Comparison of ENCODE assay signal across 8 cellular contexts in genomic region chr11:116993599-116993998, GRCh38.
DNase-seq lines count a peak whose midpoint lies in the region; ATAC-seq and TF ChIP-seq lines count a peak whose summit lies in the region.

No MANE protein-coding gene starts in this region.

- peak; percentile 63 for ATAC-seq in activated CD4-positive, alpha-beta T cell treated with anti-CD3 and anti-CD28 coated beads for 36 hours
- ATAC-seq in WTC11, result peak; percentile 51
- peak; percentile 61 for ATAC-seq in stimulated activated effector memory CD8-positive, alpha-beta T cell treated with anti-CD3 and anti-CD28 coated beads, Interleukin-12 subunit alpha, Interleukin-12 subunit beta, amount 100 ng/mL, for 72 hours
- ATAC-seq in GM21367 (IDR thresholded peaks at IDR 0.05; ENCODE audit: unreplicated experiment), result no peak
- no peak for ATAC-seq in HG03432 (IDR thresholded peaks at IDR 0.05; ENCODE audit: unreplicated experiment)

- peaks cover 61% of the 10 kb centered on the region for H3K4me1 Mint-ChIP-seq in activated CD4-positive, alpha-beta T cell treated with anti-CD3 and anti-CD28 coated beads for 36 hours
- peaks cover 47% of the 10 kb centered on the region for H3K4me1 Mint-ChIP-seq in WTC11
- peaks cover 69% of the 10 kb centered on the region for H3K4me1 Mint-ChIP-seq in stimulated activated effector memory CD8-positive, alpha-beta T cell treated with anti-CD3 and anti-CD28 coated beads, Interleukin-12 subunit alpha, Interleukin-12 subunit beta, amount 100 ng/mL, for 72 hours

- no peaks in the 10 kb centered on the region for H3K9me3 Mint-ChIP-seq in activated CD4-positive, alpha-beta T cell treated with anti-CD3 and anti-CD28 coated beads for 36 hours (ENCODE audit: low read depth)
- H3K9me3 Mint-ChIP-seq in WTC11, result no peaks in the 10 kb centered on the region
- no peaks in the 10 kb centered on the region for H3K9me3 Mint-ChIP-seq in stimulated activated effector memory CD8-positive, alpha-beta T cell treated with anti-CD3 and anti-CD28 coated beads, Interleukin-12 subunit alpha, Interleukin-12 subunit beta, amount 100 ng/mL, for 72 hours

- DNase-seq in activated CD4-positive, alpha-beta T cell treated with anti-CD3 and anti-CD28 coated beads for 36 hours, result peak; percentile 25
- no peak for DNase-seq in activated CD4-positive, alpha-beta T cell treated with anti-CD3 and anti-CD28 coated beads, Interleukin-2, amount 50 U/mL, for 4 hours
- no peak for DNase-seq in WTC11 (ENCODE audit: low spot score)
- DNase-seq in fibroblast of pulmonary artery (ENCODE audit: low read depth), result peak; percentile 64
- DNase-seq in stimulated activated effector memory CD8-positive, alpha-beta T cell treated with anti-CD3 and anti-CD28 coated beads, Interleukin-12 subunit alpha, Interleukin-12 subunit beta, amount 100 ng/mL, for 72 hours (ENCODE audit: low spot score in 2 of 2), result no peak
- DNase-seq in stimulated activated CD4-positive, alpha-beta T cell treated with anti-CD3 and anti-CD28 coated beads, Interleukin-2, amount 100 ng/mL, for 24 hours, result no peak

- intact Hi-C loops in activated CD4-positive, alpha-beta T cell treated with anti-CD3 and anti-CD28 coated beads for 36 hours (cut with DNase I, micrococcal nuclease), result no loop called here

- CTCF ChIA-PET in activated CD4-positive, alpha-beta T cell treated with anti-CD3 and anti-CD28 coated beads for 36 hours (lab: Charles Lee), result interaction anchor here (0.7 to 2.7 kb wide), 5 partner anchors 10 to 112 kb away, joined by 3 to 9 read pairs (median 4); no protein-coding TSS in a partner anchor
- CTCF ChIA-PET in WTC11 (lab: Charles Lee), result interaction anchor here (0.6 to 1.4 kb wide), 3 partner anchors 23 to 416 kb away, joined by 3 to 4 read pairs (median 3); no protein-coding TSS in a partner anchor

- TF ChIP-seq CTCF in WTC11 (IDR thresholded peaks at IDR 0.05), result no peak
- no peak for TF ChIP-seq CTCF in fibroblast of pulmonary artery (IDR thresholded peaks at IDR 0.05; ENCODE audit: low read length, missing control alignments)

- peak overlapping the region; percentile 56 for H3K27ac Mint-ChIP-seq in activated CD4-positive, alpha-beta T cell treated with anti-CD3 and anti-CD28 coated beads for 36 hours
- peak overlapping the region; percentile 67 for H3K27ac Mint-ChIP-seq in WTC11
- H3K27ac Mint-ChIP-seq in stimulated activated effector memory CD8-positive, alpha-beta T cell treated with anti-CD3 and anti-CD28 coated beads, Interleukin-12 subunit alpha, Interleukin-12 subunit beta, amount 100 ng/mL, for 72 hours, result peak overlapping the region; percentile 78

- no peak overlapping the region for H3K4me3 Mint-ChIP-seq in activated CD4-positive, alpha-beta T cell treated with anti-CD3 and anti-CD28 coated beads for 36 hours
- no peak overlapping the region for H3K4me3 Mint-ChIP-seq in WTC11
- H3K4me3 Mint-ChIP-seq in stimulated activated effector memory CD8-positive, alpha-beta T cell treated with anti-CD3 and anti-CD28 coated beads, Interleukin-12 subunit alpha, Interleukin-12 subunit beta, amount 100 ng/mL, for 72 hours, result peak overlapping the region; percentile 13

- H3K4me3 ChIP-seq in fibroblast of pulmonary artery (replicated peaks; ENCODE audit: low read depth, low read length), result no peak overlapping the region

- H3K27me3 Mint-ChIP-seq in activated CD4-positive, alpha-beta T cell treated with anti-CD3 and anti-CD28 coated beads for 36 hours, result no peaks in the 10 kb centered on the region
- H3K27me3 Mint-ChIP-seq in WTC11 (ENCODE audit: low read depth), result no peaks in the 10 kb centered on the region

- POLR2A ChIA-PET in activated CD4-positive, alpha-beta T cell treated with anti-CD3 and anti-CD28 coated beads for 36 hours (lab: Charles Lee), result interaction anchor here (0.6 kb wide), 1 partner anchor 60 kb away, joined by 8 read pairs; no protein-coding TSS in a partner anchor
- POLR2A ChIA-PET in WTC11 (lab: Charles Lee), result no interaction called here

- peaks cover 5% of the 10 kb centered on the region for H3K36me3 Mint-ChIP-seq in activated CD4-positive, alpha-beta T cell treated with anti-CD3 and anti-CD28 coated beads for 36 hours (ENCODE audit: low read depth)
- no peaks in the 10 kb centered on the region for H3K36me3 Mint-ChIP-seq in WTC11
- peaks cover 5% of the 10 kb centered on the region for H3K36me3 Mint-ChIP-seq in stimulated activated effector memory CD8-positive, alpha-beta T cell treated with anti-CD3 and anti-CD28 coated beads, Interleukin-12 subunit alpha, Interleukin-12 subunit beta, amount 100 ng/mL, for 72 hours

TF ChIP-seq in WTC11, 78 proteins besides CTCF, POLR2A, EP300 and RAD21:
- TF ChIP-seq SP1 (CRISPR knock-in tag; conservative IDR thresholded peaks at IDR 0.05) (no peak), ZNF512 (CRISPR knock-in tag; IDR thresholded peaks at IDR 0.05; ENCODE audit: borderline replicate concordance) (no peak), TEAD4 (CRISPR knock-in tag; IDR thresholded peaks at IDR 0.05) (no peak), HMGA2 (CRISPR knock-in tag; IDR thresholded peaks at IDR 0.05) (no peak), ATF1 (CRISPR knock-in tag; IDR thresholded peaks at IDR 0.05) (no peak), ZNF281 (CRISPR knock-in tag; IDR thresholded peaks at IDR 0.05) (no peak), ZNF138 (CRISPR knock-in tag; conservative IDR thresholded peaks at IDR 0.05) (no peak), CREM (CRISPR knock-in tag; IDR thresholded peaks at IDR 0.05) (no peak)
- TF ChIP-seq, protein P1, sequence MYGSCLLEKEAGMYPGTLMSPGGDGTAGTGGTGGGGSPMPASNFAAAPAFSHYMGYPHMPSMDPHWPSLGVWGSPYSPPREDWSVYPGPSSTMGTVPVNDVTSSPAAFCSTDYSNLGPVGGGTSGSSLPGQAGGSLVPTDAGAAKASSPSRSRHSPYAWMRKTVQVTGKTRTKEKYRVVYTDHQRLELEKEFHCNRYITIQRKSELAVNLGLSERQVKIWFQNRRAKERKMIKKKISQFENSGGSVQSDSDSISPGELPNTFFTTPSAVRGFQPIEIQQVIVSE (CRISPR knock-in tag; IDR thresholded peaks at IDR 0.05; ENCODE audit: borderline replicate concordance), result no peak

Comparison
In these comparisons a context has a peak if more than half of its experiments do, and no peak if none do; other contexts are left out.
1. DNase-seq: peak in activated CD4-positive, alpha-beta T cell treated with anti-CD3 and anti-CD28 coated beads for 36 hours (single experiment) and fibroblast of pulmonary artery (single experiment); none in activated CD4-positive, alpha-beta T cell treated with anti-CD3 and anti-CD28 coated beads, Interleukin-2, amount 50 U/mL, for 4 hours (0 of 2), WTC11 (single experiment), stimulated activated effector memory CD8-positive, alpha-beta T cell treated with anti-CD3 and anti-CD28 coated beads, Interleukin-12 subunit alpha, Interleukin-12 subunit beta, amount 100 ng/mL, for 72 hours (0 of 2) and stimulated activated CD4-positive, alpha-beta T cell treated with anti-CD3 and anti-CD28 coated beads, Interleukin-2, amount 100 ng/mL, for 24 hours (0 of 2).
2. ATAC-seq: peak in activated CD4-positive, alpha-beta T cell treated with anti-CD3 and anti-CD28 coated beads for 36 hours (single experiment), WTC11 (single experiment) and stimulated activated effector memory CD8-positive, alpha-beta T cell treated with anti-CD3 and anti-CD28 coated beads, Interleukin-12 subunit alpha, Interleukin-12 subunit beta, amount 100 ng/mL, for 72 hours (single experiment); none in GM21367 (single experiment) and HG03432 (single experiment).
3. Peak in every context shown above with its lines, with median percentiles within 50 percentile points of each other: H3K27ac Mint-ChIP-seq.